In the genomic region with DNA sequence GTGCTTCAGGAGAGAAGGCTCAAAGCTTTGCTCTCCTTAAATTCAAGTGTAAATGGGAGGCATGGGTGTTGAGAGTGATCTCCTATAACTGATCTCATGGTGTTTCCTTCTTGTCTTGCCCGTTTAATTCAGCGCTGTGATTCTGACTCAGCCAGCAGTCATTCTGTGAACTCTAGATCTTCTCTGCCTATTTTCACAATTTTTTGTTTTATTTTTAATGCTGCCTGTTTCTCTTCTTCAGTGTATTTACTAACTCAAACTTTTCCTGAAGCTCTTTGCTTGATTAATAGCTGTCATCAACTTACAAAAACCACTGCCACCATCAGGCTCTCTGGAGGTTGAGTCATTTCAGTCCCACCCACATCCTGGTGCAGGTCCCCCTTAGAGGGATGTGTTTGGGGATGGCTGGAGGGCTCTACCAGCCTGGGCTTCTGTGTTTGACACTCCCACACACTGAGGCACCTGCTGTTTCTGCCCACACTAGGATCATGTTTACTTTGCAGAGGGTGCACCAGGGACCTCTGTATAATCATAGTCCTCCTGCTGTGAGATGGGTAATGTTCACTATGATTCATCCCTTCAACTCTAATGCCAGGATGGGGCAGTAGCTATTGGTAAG, we compare ENCODE assay signal across 8 cellular contexts.
DNase-seq lines count a peak whose midpoint lies in the region; ATAC-seq, FAIRE-seq and TF ChIP-seq lines count a peak whose summit lies in the region.

No MANE protein-coding gene starts in this region.

- peaks cover 8% of the 10 kb centered on the region for H3K4me1 Mint-ChIP-seq in Calu3 (ENCODE audit: low read depth, unreplicated experiment)

- no TSS peak for BruUV-seq in Calu3 (replicated peaks; lab: Mats Ljungman, UMichigan)

- peak; percentile 97 for DNase-seq in NCI-H146 (lab: John Stamatoyannopoulos, UW)
- peak; percentile 69 to 79 for DNase-seq in activated CD4-positive, alpha-beta T cell treated with anti-CD3 and anti-CD28 coated beads, Interleukin-2, amount 50 U/mL, for 48 hours
- DNase-seq in kidney glomerular epithelial cell (lab: John Stamatoyannopoulos, UW), result peak; percentile 84
- no peak for DNase-seq in Calu3
- no peak for DNase-seq in HPDE6-E6E7 (ENCODE audit: extremely low spot score)
- no peak for DNase-seq in D721Med (ENCODE audit: insufficient read length, low spot score)

- CTCF ChIA-PET in Calu3 (lab: Charles Lee), result interaction anchor here (1.0 kb wide), 1 partner anchor 9 kb away, joined by 3 read pairs; no protein-coding TSS in a partner anchor

- no peaks in the 10 kb centered on the region for H3K27me3 Mint-ChIP-seq in Calu3 (ENCODE audit: unreplicated experiment)

- no peak overlapping the region for H3K27ac Mint-ChIP-seq in Calu3 (ENCODE audit: unreplicated experiment)

- intact Hi-C loops in Calu3 (cut with micrococcal nuclease; ENCODE audit: unreplicated experiment), result no loop called here

- FAIRE-seq in D721Med (lab: Jason Lieb, UNC), result no peak

- TF ChIP-seq CTCF in Calu3 (IDR thresholded peaks at IDR 0.05; ENCODE audit: unreplicated experiment) (no peak), D721Med (IDR thresholded peaks at IDR 0.05; ENCODE audit: insufficient read depth, missing control alignments) (no peak)

- H3K36me3 Mint-ChIP-seq in Calu3 (ENCODE audit: insufficient read depth, unreplicated experiment), result no peaks in the 10 kb centered on the region

- H3K4me3 Mint-ChIP-seq in Calu3 (ENCODE audit: low read depth, unreplicated experiment), result no peak overlapping the region

- no peaks in the 10 kb centered on the region for H3K9me3 Mint-ChIP-seq in Calu3 (ENCODE audit: low read depth, unreplicated experiment)

- ATAC-seq in GM18511 (IDR thresholded peaks at IDR 0.05; ENCODE audit: unreplicated experiment), result peak; percentile 87
- peak; percentile 77 for ATAC-seq in HG02610 (IDR thresholded peaks at IDR 0.05; ENCODE audit: unreplicated experiment)

Comparison
In these comparisons a context has a peak if more than half of its experiments do, and no peak if none do; other contexts are left out.
1. DNase-seq: peak in NCI-H146 (single experiment), activated CD4-positive, alpha-beta T cell treated with anti-CD3 and anti-CD28 coated beads, Interleukin-2, amount 50 U/mL, for 48 hours (2 of 2) and kidney glomerular epithelial cell (single experiment); none in Calu3 (single experiment), HPDE6-E6E7 (single experiment) and D721Med (single experiment).